In the genomic region with DNA sequence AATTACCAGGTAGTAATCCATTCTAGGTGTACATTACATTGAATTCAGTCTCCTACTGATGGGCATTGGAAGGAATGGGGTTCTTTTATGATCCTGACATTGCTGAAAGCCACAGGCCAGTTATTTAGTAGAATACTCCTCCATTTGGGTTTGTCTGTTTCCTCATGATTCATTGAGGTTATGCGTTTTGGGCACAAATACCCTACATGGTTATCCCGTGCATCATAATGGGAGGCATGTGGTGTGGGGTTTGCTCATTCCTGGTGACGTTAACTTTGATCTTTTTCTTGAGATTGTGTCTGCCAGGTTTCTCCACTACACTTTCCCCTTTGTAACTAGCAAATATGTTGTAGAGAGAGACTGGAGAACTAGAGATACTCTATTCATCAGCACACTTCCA, we compare ENCODE assay signal across 10 cellular contexts. TPM values are rescaled to one million over a fixed set of nuclear protein-coding genes. Genes with fewer than 3 reads are reported as not detected.
A peak's percentile ranks its signal among the peaks of the same experiment; 100 is the strongest.
DNase-seq lines count a peak whose midpoint lies in the region; ATAC-seq and TF ChIP-seq lines count a peak whose summit lies in the region.
"Had no signal": no experiment of that assay in that cellular context is flagged by ENCODE, and none has a peak within 500 bp of the region (broad histone marks: within the 10 kb centered on the region; RNA-seq: fewer than 3 reads in every experiment).

No MANE protein-coding gene starts in this region.

- no peaks in the 10 kb centered on the region for H3K36me3 ChIP-seq in upper lobe of right lung
- H3K36me3 ChIP-seq: heart left ventricle had no signal

- TF ChIP-seq CTCF in astrocyte of the spinal cord (IDR thresholded peaks at IDR 0.05; ENCODE audit: low read depth, low read length) (no peak), retinal pigment epithelial cell (conservative IDR thresholded peaks at IDR 0.05; ENCODE audit: low read depth, low read length) (no peak), upper lobe of right lung (IDR thresholded peaks at IDR 0.05) (no peak)

- ATAC-seq in Right ventricle myocardium superior (ENCODE audit: poor library complexity) (no peak), upper lobe of right lung (no peak), HG03460 (IDR thresholded peaks at IDR 0.05; ENCODE audit: unreplicated experiment) (no peak)
- ATAC-seq: heart left ventricle had no signal

- DNase-seq in GM04503 (ENCODE audit: low read depth) (peak; percentile 92), MV-4-11 (lab: John Stamatoyannopoulos, UW) (peak; percentile 68), astrocyte of the spinal cord (ENCODE audit: low read depth, low spot score) (peak; percentile 91), retinal pigment epithelial cell (ENCODE audit: low read depth) (peak; percentile 76), Right ventricle myocardium superior (no peak), upper lobe of right lung (no peak), NCI-H748 treated with DMSO at 0.1 percent for 48 hours (lab: John Stamatoyannopoulos, UW) (no peak)
- DNase-seq: heart left ventricle had no signal

- no peaks in the 10 kb centered on the region for H3K4me1 ChIP-seq in upper lobe of right lung

- no peak overlapping the region for H3K27ac ChIP-seq in upper lobe of right lung
- H3K27ac ChIP-seq: heart left ventricle had no signal

- no peak overlapping the region for H3K4me3 ChIP-seq in astrocyte of the spinal cord (ENCODE audit: low read depth, low read length)
- H3K4me3 ChIP-seq in retinal pigment epithelial cell (ENCODE audit: low read length) = no peak overlapping the region
- no peak overlapping the region for H3K4me3 ChIP-seq in upper lobe of right lung
- H3K4me3 ChIP-seq: heart left ventricle had no signal

- intact Hi-C loops in Right ventricle myocardium superior (cut with DNase I) = no loop called here
- intact Hi-C loops in upper lobe of right lung (cut with DNase I) = no loop called here

- H3K9me3 ChIP-seq in upper lobe of right lung = no peaks in the 10 kb centered on the region
- H3K9me3 ChIP-seq: heart left ventricle had no signal

- no peaks in the 10 kb centered on the region for H3K27me3 ChIP-seq in upper lobe of right lung
- H3K27me3 ChIP-seq: heart left ventricle had no signal

- in situ Hi-C loops in astrocyte of the spinal cord (cut with HindIII; ENCODE audit: low sequenced_read_pairs) = no loop called here

RNA-seq across cellular contexts. Expression of a gene that starts 5.5 kb away (rescaled TPM):
- total RNA-seq in Right ventricle myocardium superior (1.8 TPM), upper lobe of right lung (29.0 TPM)
- total RNA-seq: T-helper 2 cell treated with Interferon-gamma antibody and Interleukin-4, amounts not matched to agents 100 ng/mL and 5 ng/mL, for 36 hours had no signal

RNA-seq across cellular contexts. Expression of a gene that starts 28.6 kb away (rescaled TPM):
- 43.5 TPM for total RNA-seq in Right ventricle myocardium superior
- total RNA-seq in upper lobe of right lung = 25.2 TPM

RNA-seq across cellular contexts. Expression of a gene that starts 35.3 kb away (rescaled TPM):
- total RNA-seq in Right ventricle myocardium superior = not detected
- not detected for total RNA-seq in upper lobe of right lung

RNA-seq across cellular contexts. Expression of a gene that starts 38.0 kb away (rescaled TPM):
- total RNA-seq in Right ventricle myocardium superior = 72.8 TPM
- 100 TPM for total RNA-seq in upper lobe of right lung

RNA-seq across cellular contexts. Expression of a gene that starts 50.9 kb away (rescaled TPM):
- 0.94 TPM for total RNA-seq in Right ventricle myocardium superior
- total RNA-seq in upper lobe of right lung = 163 TPM
- total RNA-seq: T-helper 2 cell treated with Interferon-gamma antibody and Interleukin-4, amounts not matched to agents 100 ng/mL and 5 ng/mL, for 36 hours had no signal

Comparison
In these comparisons a context has a peak if more than half of its experiments do, and no peak if none do; other contexts are left out.
1. DNase-seq: peak in GM04503 (single experiment), MV-4-11 (single experiment), astrocyte of the spinal cord (single experiment) and retinal pigment epithelial cell (single experiment); none in Right ventricle myocardium superior (single experiment), upper lobe of right lung (single experiment) and NCI-H748 treated with DMSO at 0.1 percent for 48 hours (single experiment).
2. RNA of a gene that starts 5.5 kb away (total RNA-seq): 29.0 TPM in upper lobe of right lung (single experiment); 1.8 TPM in Right ventricle myocardium superior (single experiment); every median in the first group is over 10 times any median in the second.